ENCODE assay signal across 12 cellular contexts in the genomic region with DNA sequence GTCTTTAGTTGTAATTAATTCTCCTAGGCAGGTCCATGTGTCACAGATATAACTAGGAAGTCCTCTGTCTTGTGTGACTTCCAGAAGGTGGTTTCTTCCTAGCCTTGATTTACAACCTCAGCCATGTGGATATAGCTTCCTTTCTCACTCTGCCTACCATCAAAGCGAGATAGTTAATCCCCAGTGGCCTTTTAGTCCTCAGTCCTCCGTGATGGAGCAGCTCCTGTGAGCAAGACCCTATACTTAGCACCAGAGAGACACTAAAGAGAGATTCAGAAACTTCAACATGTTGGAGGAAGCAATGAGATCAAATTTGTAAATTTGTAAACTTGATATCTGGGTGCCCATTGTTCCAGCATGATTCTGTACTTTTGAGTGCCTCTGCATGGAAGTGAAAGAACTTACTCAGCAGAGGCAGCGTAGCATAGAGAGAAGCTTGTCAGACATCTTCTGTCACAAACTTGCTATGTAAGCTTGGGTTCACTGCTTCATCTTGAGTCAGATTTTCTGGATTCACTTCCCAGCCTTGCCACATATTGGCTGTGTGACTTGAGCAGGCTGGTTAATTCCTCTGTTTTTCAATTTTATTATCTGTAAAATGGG.
DNase-seq lines count a peak whose midpoint lies in the region; ATAC-seq and TF ChIP-seq lines count a peak whose summit lies in the region.
"Had no signal": no experiment of that assay in that cellular context is flagged by ENCODE, and none has a peak within 500 bp of the region (broad histone marks: within the 10 kb centered on the region; RNA-seq: fewer than 3 reads in every experiment).

No MANE protein-coding gene starts in this region.

- H3K9me2 ChIP-seq in DOHH2 (replicated peaks; ENCODE audit: control insufficient read depth, low read length), result no peaks in the 10 kb centered on the region
- no peaks in the 10 kb centered on the region for H3K9me2 ChIP-seq in hepatocyte (replicated peaks; ENCODE audit: insufficient read depth)

- H3K4me1 ChIP-seq in DOHH2 (ENCODE audit: control insufficient read depth, low read length), result peaks cover 61% of the 10 kb centered on the region
- H3K4me1 ChIP-seq in hepatocyte (ENCODE audit: insufficient read depth), result peaks cover 26% of the 10 kb centered on the region

- H3K36me3 Mint-ChIP-seq in activated naive CD4-positive, alpha-beta T cell treated with anti-CD3 and anti-CD28 coated beads, Interleukin-2, amount 10 ng/mL, durations not matched to agents 7 days and 5 days, result no peaks in the 10 kb centered on the region

- peak overlapping the region; percentile 14; the same call in 1 of the 2 replicates for H3K27ac ChIP-seq in DOHH2 (ENCODE audit: low read depth, low read length)
- no peak overlapping the region for H3K27ac ChIP-seq in hepatocyte
- H3K27ac ChIP-seq: neutrophil had no signal

- no peak overlapping the region for H3K27ac Mint-ChIP-seq in activated naive CD4-positive, alpha-beta T cell treated with anti-CD3 and anti-CD28 coated beads, Interleukin-2, amount 10 ng/mL, durations not matched to agents 7 days and 5 days
- H3K27ac Mint-ChIP-seq: activated CD4-positive, alpha-beta T cell treated with anti-CD3 and anti-CD28 coated beads for 36 hours had no signal

- TF ChIP-seq CTCF in DOHH2 (IDR thresholded peaks at IDR 0.05; ENCODE audit: low read depth, low read length, poor library complexity, severe bottlenecking) (no peak), hepatocyte (IDR thresholded peaks at IDR 0.05; ENCODE audit: poor library complexity) (no peak)

- no peaks in the 10 kb centered on the region for H3K4me1 Mint-ChIP-seq in activated naive CD4-positive, alpha-beta T cell treated with anti-CD3 and anti-CD28 coated beads, Interleukin-2, amount 10 ng/mL, durations not matched to agents 7 days and 5 days

- H4K20me1 ChIP-seq in DOHH2 (ENCODE audit: control insufficient read depth, insufficient read depth, low read depth, low read length), result no peaks in the 10 kb centered on the region
- H4K20me1 ChIP-seq in hepatocyte (ENCODE audit: insufficient read depth, poor library complexity, severe bottlenecking), result no peaks in the 10 kb centered on the region

- CTCF ChIA-PET in activated naive CD4-positive, alpha-beta T cell treated with anti-CD3 and anti-CD28 coated beads, Interleukin-2, amount 10 ng/mL, durations not matched to agents 7 days and 5 days (lab: Charles Lee), result interaction anchor here (0.6 to 1.1 kb wide), 3 partner anchors 17 to 51 kb away, joined by 3 to 4 read pairs (median 3); no protein-coding TSS in a partner anchor

- H3K4me3 Mint-ChIP-seq in activated naive CD4-positive, alpha-beta T cell treated with anti-CD3 and anti-CD28 coated beads, Interleukin-2, amount 10 ng/mL, durations not matched to agents 7 days and 5 days, result no peak overlapping the region
- H3K4me3 Mint-ChIP-seq: activated CD4-positive, alpha-beta T cell treated with anti-CD3 and anti-CD28 coated beads for 36 hours had no signal

- H3K27me3 ChIP-seq in DOHH2 (ENCODE audit: control insufficient read depth, low read length), result no peaks in the 10 kb centered on the region
- no peaks in the 10 kb centered on the region for H3K27me3 ChIP-seq in hepatocyte
- H3K27me3 ChIP-seq: neutrophil had no signal

- ATAC-seq in GM21447 (IDR thresholded peaks at IDR 0.05; ENCODE audit: unreplicated experiment), result peak; percentile 63
- ATAC-seq in HG03442 (IDR thresholded peaks at IDR 0.05; ENCODE audit: unreplicated experiment), result peak; percentile 60
- no peak for ATAC-seq in HG03196 (IDR thresholded peaks at IDR 0.05; ENCODE audit: unreplicated experiment)
- ATAC-seq: activated CD4-positive, alpha-beta T cell treated with anti-CD3 and anti-CD28 coated beads for 36 hours had no signal

- H3K9me3 ChIP-seq in DOHH2 (ENCODE audit: control insufficient read depth, insufficient read depth, low read length), result no peaks in the 10 kb centered on the region
- no peaks in the 10 kb centered on the region for H3K9me3 ChIP-seq in hepatocyte (ENCODE audit: low read depth)
- H3K9me3 ChIP-seq: neutrophil had no signal

- 66% methylated on average over 3 of the region's 3 CpGs for WGBS in hepatocyte (ENCODE audit: low lambda C conversion rate, missing lambda C conversion rate)

- no peak overlapping the region for H2AFZ ChIP-seq in hepatocyte

- H3F3A ChIP-seq in DOHH2 (ENCODE audit: control insufficient read depth, insufficient read depth), result no peaks in the 10 kb centered on the region

- H3K4me3 ChIP-seq in DOHH2 (ENCODE audit: low read length), result peak overlapping the region; percentile 30
- no peak overlapping the region for H3K4me3 ChIP-seq in hepatocyte

- H3K9me3 Mint-ChIP-seq in activated naive CD4-positive, alpha-beta T cell treated with anti-CD3 and anti-CD28 coated beads, Interleukin-2, amount 10 ng/mL, durations not matched to agents 7 days and 5 days, result no peaks in the 10 kb centered on the region

- peak overlapping the region; percentile 57 for H3K4me2 ChIP-seq in DOHH2 (ENCODE audit: low read length)
- no peak overlapping the region for H3K4me2 ChIP-seq in hepatocyte

- DNase-seq in left kidney (ENCODE audit: low read depth, low spot score) (peak; percentile 24), islet precursor cell (no peak), hepatocyte (ENCODE audit: low spot score) (no peak)
- DNase-seq in activated naive CD4-positive, alpha-beta T cell treated with anti-CD3 and anti-CD28 coated beads, Interleukin-2, amount 10 ng/mL, durations not matched to agents 7 days and 5 days, result no peak
- DNase-seq: activated CD4-positive, alpha-beta T cell treated with anti-CD3 and anti-CD28 coated beads for 36 hours; NCI-H524; stimulated activated CD4-positive, alpha-beta T cell treated with anti-CD3 and anti-CD28 coated beads, Interleukin-2, amount 100 ng/mL, for 48 hours had no signal

- peaks cover 15% of the 10 kb centered on the region for H3K27me3 Mint-ChIP-seq in activated naive CD4-positive, alpha-beta T cell treated with anti-CD3 and anti-CD28 coated beads, Interleukin-2, amount 10 ng/mL, durations not matched to agents 7 days and 5 days
- H3K27me3 Mint-ChIP-seq: activated CD4-positive, alpha-beta T cell treated with anti-CD3 and anti-CD28 coated beads for 36 hours had no signal

- H3K79me2 ChIP-seq in DOHH2 (ENCODE audit: control insufficient read depth, low read length) (no peaks in the 10 kb centered on the region), hepatocyte (no peaks in the 10 kb centered on the region)

- H3K36me3 ChIP-seq in DOHH2 (ENCODE audit: control insufficient read depth, low read length), result no peaks in the 10 kb centered on the region; the same call in 1 of the 2 replicates
- no peaks in the 10 kb centered on the region for H3K36me3 ChIP-seq in hepatocyte (replicated peaks; ENCODE audit: insufficient read depth, low read depth)
- H3K36me3 ChIP-seq: neutrophil had no signal
